2 cellular contexts compared by ENCODE assay signal in genomic region chr15:89649716-89650115, GRCh38.
TF ChIP-seq lines count a peak whose summit lies in the region.

No MANE protein-coding gene starts in this region.

TF ChIP-seq in SK-N-SH, 30 proteins besides CTCF, POLR2A, EP300 and RAD21 (continued from another document):
- no peak for TF ChIP-seq USF2 (IDR thresholded peaks at IDR 0.05; ENCODE audit: borderline replicate concordance, low read depth, low read length)
- no peak for TF ChIP-seq IRF3 (IDR thresholded peaks at IDR 0.05; ENCODE audit: low read depth, low read length)
- no peak for TF ChIP-seq MEF2A (IDR thresholded peaks at IDR 0.05; ENCODE audit: borderline replicate concordance, low read depth)

TF ChIP-seq in SK-N-SH treated with all-trans-retinoic acid at 6 μM for 48 hours, 23 proteins besides CTCF, POLR2A, EP300 and RAD21 (continued from another document):
- TF ChIP-seq OSR1 (CRISPR knock-in tag; IDR thresholded peaks at IDR 0.05) (no peak), ZC3H10 (CRISPR knock-in tag; IDR thresholded peaks at IDR 0.05) (no peak), TCF4 (CRISPR knock-in tag; IDR thresholded peaks at IDR 0.05; ENCODE audit: borderline replicate concordance) (no peak)
